Comparison of ENCODE assay signal across 12 cellular contexts in genomic region chr12:3218846-3219632, GRCh38.
DNase-seq lines count a peak whose midpoint lies in the region; ATAC-seq and TF ChIP-seq lines count a peak whose summit lies in the region.
"Had no signal": no experiment of that assay in that cellular context is flagged by ENCODE, and none has a peak within 500 bp of the region (broad histone marks: within the 10 kb centered on the region; RNA-seq: fewer than 3 reads in every experiment).

No MANE protein-coding gene starts in this region.

- intact Hi-C loops in left ventricle myocardium inferior (cut with micrococcal nuclease) (no loop called here), testis (cut with DNase I; ENCODE audit: low total_unique reads) (no loop called here), right lobe of liver (cut with DNase I) (no loop called here)

- H3K27ac ChIP-seq in WERI-Rb-1 (peak overlapping the region; percentile 73), left ventricle myocardium inferior (replicated peaks) (peak overlapping the region; percentile 88), testis (peak overlapping the region; percentile 3 to 53), right lobe of liver (no peak overlapping the region), GM23338 (ENCODE audit: low read depth) (no peak overlapping the region)

- TF ChIP-seq POLR2A in testis (IDR thresholded peaks at IDR 0.05) (no peak), right lobe of liver (IDR thresholded peaks at IDR 0.05) (no peak)

- no peak overlapping the region for H3K27ac Mint-ChIP-seq in GM23338
- H3K27ac Mint-ChIP-seq: activated CD8-positive, alpha-beta memory T cell treated with anti-CD3 and anti-CD28 coated beads, Interleukin-2, amount 10 ng/mL, durations not matched to agents 7 days and 5 days; T-helper 1 cell treated with Interleukin-12 subunit alpha and Interleukin-12 subunit beta and Interleukin-4 antibody, amounts not matched to agents 30 μg/mL and 1 μg/mL, for 36 hours had no signal

- H3K4me1 Mint-ChIP-seq in GM23338 = peaks cover 18% of the 10 kb centered on the region
- H3K4me1 Mint-ChIP-seq: activated CD8-positive, alpha-beta memory T cell treated with anti-CD3 and anti-CD28 coated beads, Interleukin-2, amount 10 ng/mL, durations not matched to agents 7 days and 5 days had no signal

- no peak overlapping the region for H2AFZ ChIP-seq in GM23338

- peak; percentile 80 for DNase-seq in NCI-H1092 (lab: John Stamatoyannopoulos, UW)
- DNase-seq in WERI-Rb-1 = no peak
- no peak for DNase-seq in left ventricle myocardium inferior
- no peak for DNase-seq in testis
- DNase-seq in right lobe of liver = no peak
- DNase-seq in GM23338 (ENCODE audit: low spot score) = no peak
- DNase-seq in SIG-M5 (lab: John Stamatoyannopoulos, UW) = no peak
- DNase-seq: activated CD8-positive, alpha-beta memory T cell treated with anti-CD3 and anti-CD28 coated beads, Interleukin-2, amount 10 ng/mL, durations not matched to agents 7 days and 5 days; NK-92 treated with Interleukin-12 subunit alpha and Interleukin-12 subunit beta, amount 100 ng/mL, for 24 hours had no signal

- peaks cover 99% of the 10 kb centered on the region for H3K4me1 ChIP-seq in left ventricle myocardium inferior
- H3K4me1 ChIP-seq in testis = peaks cover 17% of the 10 kb centered on the region
- peaks cover 0 to 11% (median 0%) of the 10 kb centered on the region in 4 donors for H3K4me1 ChIP-seq in right lobe of liver
- H3K4me1 ChIP-seq in GM23338 (ENCODE audit: insufficient read depth) = peaks cover 13% of the 10 kb centered on the region

- H3K27me3 ChIP-seq in WERI-Rb-1 (ENCODE audit: insufficient read depth, low read depth, severe bottlenecking) (no peaks in the 10 kb centered on the region), left ventricle myocardium inferior (ENCODE audit: low read depth) (no peaks in the 10 kb centered on the region), testis (no peaks in the 10 kb centered on the region), right lobe of liver (no peaks in the 10 kb centered on the region), GM23338 (ENCODE audit: insufficient read depth) (no peaks in the 10 kb centered on the region)
- H3K27me3 ChIP-seq: adrenal gland had no signal

- H3K4me3 ChIP-seq in WERI-Rb-1 (ENCODE audit: low read depth, low read length) (no peak overlapping the region), left ventricle myocardium inferior (peak overlapping the region; percentile 19), testis (no peak overlapping the region), right lobe of liver (no peak overlapping the region), GM23338 (no peak overlapping the region)
- H3K4me3 ChIP-seq: adrenal gland had no signal

- WGBS in testis, 2 donors = 44 to 53% methylated on average over 13 to 18 of the region's 18 CpGs
- WGBS in right lobe of liver (ENCODE audit: insufficient coverage, low coverage, low lambda C conversion rate, missing lambda C conversion rate) = 67% methylated on average over 6 of the region's 18 CpGs

- no peaks in the 10 kb centered on the region for H3K79me2 ChIP-seq in GM23338 (replicated peaks; ENCODE audit: insufficient read depth)

- H3K9me3 ChIP-seq in WERI-Rb-1 (ENCODE audit: severe bottlenecking) (no peaks in the 10 kb centered on the region), left ventricle myocardium inferior (replicated peaks) (no peaks in the 10 kb centered on the region), testis (no peaks in the 10 kb centered on the region), right lobe of liver (no peaks in the 10 kb centered on the region)
- H3K9me3 ChIP-seq: adrenal gland had no signal

- no peaks in the 10 kb centered on the region for H3K9me3 Mint-ChIP-seq in GM23338
- H3K9me3 Mint-ChIP-seq: T-helper 1 cell treated with Interleukin-12 subunit alpha and Interleukin-12 subunit beta and Interleukin-4 antibody, amounts not matched to agents 30 μg/mL and 1 μg/mL, for 36 hours had no signal

- TF ChIP-seq CTCF in WERI-Rb-1 (IDR thresholded peaks at IDR 0.05; ENCODE audit: low read depth, low read length) (no peak), left ventricle myocardium inferior (IDR thresholded peaks at IDR 0.05; ENCODE audit: borderline replicate concordance) (no peak), testis (IDR thresholded peaks at IDR 0.05) (no peak), right lobe of liver (IDR thresholded peaks at IDR 0.05) (no peak), GM23338 (conservative IDR thresholded peaks at IDR 0.05; ENCODE audit: low read depth in 2 of 2) (no peak)

- no peak overlapping the region for H3K4me2 ChIP-seq in GM23338

- 0 out of 2 replicates have a peak, but pooled peaks cover 4% of the 10 kb centered on the region for H3F3A ChIP-seq in GM23338 (replicated peaks; ENCODE audit: low read depth)

- H3K36me3 Mint-ChIP-seq in GM23338 (ENCODE audit: low read depth) = no peaks in the 10 kb centered on the region
- H3K36me3 Mint-ChIP-seq: activated CD8-positive, alpha-beta memory T cell treated with anti-CD3 and anti-CD28 coated beads, Interleukin-2, amount 10 ng/mL, durations not matched to agents 7 days and 5 days had no signal

- H3K27me3 Mint-ChIP-seq in GM23338 (ENCODE audit: insufficient read depth, low read depth, poor library complexity) = peaks cover 2% of the 10 kb centered on the region

- H3K9me2 ChIP-seq in GM23338 (ENCODE audit: insufficient read depth) = no peaks in the 10 kb centered on the region

- no peaks in the 10 kb centered on the region for H4K20me1 ChIP-seq in GM23338 (replicated peaks; ENCODE audit: insufficient read depth)

- H3K36me3 ChIP-seq in WERI-Rb-1 = peaks cover 97% of the 10 kb centered on the region
- H3K36me3 ChIP-seq in left ventricle myocardium inferior = peaks cover 14% of the 10 kb centered on the region
- H3K36me3 ChIP-seq in testis (ENCODE audit: low read depth, missing control alignments) = no peaks in the 10 kb centered on the region
- peaks cover 0 to 12% (median 2%) of the 10 kb centered on the region in 4 donors for H3K36me3 ChIP-seq in right lobe of liver
- no peaks in the 10 kb centered on the region for H3K36me3 ChIP-seq in GM23338 (ENCODE audit: insufficient read depth)
- H3K36me3 ChIP-seq: adrenal gland had no signal

- ATAC-seq in right lobe of liver (no peak), GM23338 (no peak)
- no peak for ATAC-seq in activated CD4-positive, CD25-positive, alpha-beta regulatory T cell treated with anti-CD3 and anti-CD28 coated beads, Interleukin-2, amount 50 U/mL, for 24 hours
- ATAC-seq: activated CD8-positive, alpha-beta memory T cell treated with anti-CD3 and anti-CD28 coated beads, Interleukin-2, amount 10 ng/mL, durations not matched to agents 7 days and 5 days had no signal

- H3K4me3 Mint-ChIP-seq in GM23338 = no peak overlapping the region
- H3K4me3 Mint-ChIP-seq: activated CD8-positive, alpha-beta memory T cell treated with anti-CD3 and anti-CD28 coated beads, Interleukin-2, amount 10 ng/mL, durations not matched to agents 7 days and 5 days; T-helper 1 cell treated with Interleukin-12 subunit alpha and Interleukin-12 subunit beta and Interleukin-4 antibody, amounts not matched to agents 30 μg/mL and 1 μg/mL, for 36 hours had no signal

Comparison
In these comparisons a context has a peak if more than half of its experiments do, and no peak if none do; other contexts are left out.
1. H3K27ac ChIP-seq: peak in WERI-Rb-1 (single experiment), left ventricle myocardium inferior (single experiment) and testis (2 of 2); none in right lobe of liver (0 of 3) and GM23338 (single experiment).